In genomic region chr22:31230871-31231621, GRCh38 we compare ENCODE assay signal across 1 cellular context.
TF ChIP-seq lines count a peak whose summit lies in the region.

No MANE protein-coding gene starts in this region.

TF ChIP-seq in HepG2, 621 proteins besides CTCF, POLR2A, EP300 and RAD21 (continued from another document and continues in another):
- no peak for TF ChIP-seq BCL3 (CRISPR knock-in tag; IDR thresholded peaks at IDR 0.05)
- no peak for TF ChIP-seq HMG20B (CRISPR knock-in tag; conservative IDR thresholded peaks at IDR 0.05)
- TF ChIP-seq ZFP36L1 (CRISPR knock-in tag; IDR thresholded peaks at IDR 0.05): no peak
- TF ChIP-seq ZNF761 (CRISPR knock-in tag; conservative IDR thresholded peaks at IDR 0.05): no peak
- no peak for TF ChIP-seq JUND (CRISPR knock-in tag; IDR thresholded peaks at IDR 0.05)
- TF ChIP-seq, protein P1, sequence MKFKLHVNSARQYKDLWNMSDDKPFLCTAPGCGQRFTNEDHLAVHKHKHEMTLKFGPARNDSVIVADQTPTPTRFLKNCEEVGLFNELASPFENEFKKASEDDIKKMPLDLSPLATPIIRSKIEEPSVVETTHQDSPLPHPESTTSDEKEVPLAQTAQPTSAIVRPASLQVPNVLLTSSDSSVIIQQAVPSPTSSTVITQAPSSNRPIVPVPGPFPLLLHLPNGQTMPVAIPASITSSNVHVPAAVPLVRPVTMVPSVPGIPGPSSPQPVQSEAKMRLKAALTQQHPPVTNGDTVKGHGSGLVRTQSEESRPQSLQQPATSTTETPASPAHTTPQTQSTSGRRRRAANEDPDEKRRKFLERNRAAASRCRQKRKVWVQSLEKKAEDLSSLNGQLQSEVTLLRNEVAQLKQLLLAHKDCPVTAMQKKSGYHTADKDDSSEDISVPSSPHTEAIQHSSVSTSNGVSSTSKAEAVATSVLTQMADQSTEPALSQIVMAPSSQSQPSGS (CRISPR knock-in tag; IDR thresholded peaks at IDR 0.05): 0 out of 2 replicates have a peak, but pooled peaks have one; percentile 46
- TF ChIP-seq GRHL1 (CRISPR knock-in tag; conservative IDR thresholded peaks at IDR 0.05): no peak
- no peak for TF ChIP-seq TEAD3 (CRISPR knock-in tag; optimal IDR thresholded peaks at IDR 0.05; ENCODE audit: borderline replicate concordance)
- no peak for TF ChIP-seq ZNF431 (CRISPR knock-in tag; IDR thresholded peaks at IDR 0.05; ENCODE audit: borderline replicate concordance, low read depth)
- no peak for TF ChIP-seq ZNF33B (CRISPR knock-in tag; IDR thresholded peaks at IDR 0.05)
- no peak for TF ChIP-seq HINFP (CRISPR knock-in tag; IDR thresholded peaks at IDR 0.05; ENCODE audit: low read depth)
- no peak for TF ChIP-seq ARNTL (CRISPR knock-in tag; IDR thresholded peaks at IDR 0.05)
- TF ChIP-seq ZNF781 (CRISPR knock-in tag; IDR thresholded peaks at IDR 0.05; ENCODE audit: borderline replicate concordance, not compliant biosample characterization): no peak
- no peak for TF ChIP-seq PCBP2 (optimal IDR thresholded peaks at IDR 0.05; ENCODE audit: low read depth, low read length, poor library complexity, severe bottlenecking)
- no peak for TF ChIP-seq HDAC6 (IDR thresholded peaks at IDR 0.05; ENCODE audit: low read depth, low read length)
- TF ChIP-seq ZC3H13 (CRISPR knock-in tag; IDR thresholded peaks at IDR 0.05): no peak
- no peak for TF ChIP-seq HIVEP1 (CRISPR knock-in tag; IDR thresholded peaks at IDR 0.05)
- no peak for TF ChIP-seq ZBTB42 (CRISPR knock-in tag; IDR thresholded peaks at IDR 0.05)
- TF ChIP-seq PRDM4 (CRISPR knock-in tag; IDR thresholded peaks at IDR 0.05; ENCODE audit: borderline replicate concordance): no peak
- TF ChIP-seq ZNF784 (CRISPR knock-in tag; IDR thresholded peaks at IDR 0.05; ENCODE audit: borderline replicate concordance): no peak
- TF ChIP-seq, protein P2, sequence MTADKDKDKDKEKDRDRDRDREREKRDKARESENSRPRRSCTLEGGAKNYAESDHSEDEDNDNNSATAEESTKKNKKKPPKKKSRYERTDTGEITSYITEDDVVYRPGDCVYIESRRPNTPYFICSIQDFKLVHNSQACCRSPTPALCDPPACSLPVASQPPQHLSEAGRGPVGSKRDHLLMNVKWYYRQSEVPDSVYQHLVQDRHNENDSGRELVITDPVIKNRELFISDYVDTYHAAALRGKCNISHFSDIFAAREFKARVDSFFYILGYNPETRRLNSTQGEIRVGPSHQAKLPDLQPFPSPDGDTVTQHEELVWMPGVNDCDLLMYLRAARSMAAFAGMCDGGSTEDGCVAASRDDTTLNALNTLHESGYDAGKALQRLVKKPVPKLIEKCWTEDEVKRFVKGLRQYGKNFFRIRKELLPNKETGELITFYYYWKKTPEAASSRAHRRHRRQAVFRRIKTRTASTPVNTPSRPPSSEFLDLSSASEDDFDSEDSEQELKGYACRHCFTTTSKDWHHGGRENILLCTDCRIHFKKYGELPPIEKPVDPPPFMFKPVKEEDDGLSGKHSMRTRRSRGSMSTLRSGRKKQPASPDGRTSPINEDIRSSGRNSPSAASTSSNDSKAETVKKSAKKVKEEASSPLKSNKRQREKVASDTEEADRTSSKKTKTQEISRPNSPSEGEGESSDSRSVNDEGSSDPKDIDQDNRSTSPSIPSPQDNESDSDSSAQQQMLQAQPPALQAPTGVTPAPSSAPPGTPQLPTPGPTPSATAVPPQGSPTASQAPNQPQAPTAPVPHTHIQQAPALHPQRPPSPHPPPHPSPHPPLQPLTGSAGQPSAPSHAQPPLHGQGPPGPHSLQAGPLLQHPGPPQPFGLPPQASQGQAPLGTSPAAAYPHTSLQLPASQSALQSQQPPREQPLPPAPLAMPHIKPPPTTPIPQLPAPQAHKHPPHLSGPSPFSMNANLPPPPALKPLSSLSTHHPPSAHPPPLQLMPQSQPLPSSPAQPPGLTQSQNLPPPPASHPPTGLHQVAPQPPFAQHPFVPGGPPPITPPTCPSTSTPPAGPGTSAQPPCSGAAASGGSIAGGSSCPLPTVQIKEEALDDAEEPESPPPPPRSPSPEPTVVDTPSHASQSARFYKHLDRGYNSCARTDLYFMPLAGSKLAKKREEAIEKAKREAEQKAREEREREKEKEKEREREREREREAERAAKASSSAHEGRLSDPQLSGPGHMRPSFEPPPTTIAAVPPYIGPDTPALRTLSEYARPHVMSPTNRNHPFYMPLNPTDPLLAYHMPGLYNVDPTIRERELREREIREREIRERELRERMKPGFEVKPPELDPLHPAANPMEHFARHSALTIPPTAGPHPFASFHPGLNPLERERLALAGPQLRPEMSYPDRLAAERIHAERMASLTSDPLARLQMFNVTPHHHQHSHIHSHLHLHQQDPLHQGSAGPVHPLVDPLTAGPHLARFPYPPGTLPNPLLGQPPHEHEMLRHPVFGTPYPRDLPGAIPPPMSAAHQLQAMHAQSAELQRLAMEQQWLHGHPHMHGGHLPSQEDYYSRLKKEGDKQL (CRISPR knock-in tag; IDR thresholded peaks at IDR 0.05; ENCODE audit: low read depth): no peak
- no peak for TF ChIP-seq SRSF1 (optimal IDR thresholded peaks at IDR 0.05; ENCODE audit: low read depth, low read length)
- peak; percentile 23; the same call in 1 of the 2 replicates for TF ChIP-seq CEBPG (CRISPR knock-in tag; IDR thresholded peaks at IDR 0.05)
- peak; percentile 77; the same call in 1 of the 2 replicates for TF ChIP-seq HMGXB3 (CRISPR knock-in tag; IDR thresholded peaks at IDR 0.05; ENCODE audit: borderline replicate concordance)
- peak; percentile 52; the same call in 1 of the 2 replicates for TF ChIP-seq GFI1 (CRISPR knock-in tag; IDR thresholded peaks at IDR 0.05; ENCODE audit: borderline replicate concordance)
- TF ChIP-seq PCBP1 (IDR thresholded peaks at IDR 0.05; ENCODE audit: borderline replicate concordance, low read depth, low read length): no peak
- TF ChIP-seq, protein P3, sequence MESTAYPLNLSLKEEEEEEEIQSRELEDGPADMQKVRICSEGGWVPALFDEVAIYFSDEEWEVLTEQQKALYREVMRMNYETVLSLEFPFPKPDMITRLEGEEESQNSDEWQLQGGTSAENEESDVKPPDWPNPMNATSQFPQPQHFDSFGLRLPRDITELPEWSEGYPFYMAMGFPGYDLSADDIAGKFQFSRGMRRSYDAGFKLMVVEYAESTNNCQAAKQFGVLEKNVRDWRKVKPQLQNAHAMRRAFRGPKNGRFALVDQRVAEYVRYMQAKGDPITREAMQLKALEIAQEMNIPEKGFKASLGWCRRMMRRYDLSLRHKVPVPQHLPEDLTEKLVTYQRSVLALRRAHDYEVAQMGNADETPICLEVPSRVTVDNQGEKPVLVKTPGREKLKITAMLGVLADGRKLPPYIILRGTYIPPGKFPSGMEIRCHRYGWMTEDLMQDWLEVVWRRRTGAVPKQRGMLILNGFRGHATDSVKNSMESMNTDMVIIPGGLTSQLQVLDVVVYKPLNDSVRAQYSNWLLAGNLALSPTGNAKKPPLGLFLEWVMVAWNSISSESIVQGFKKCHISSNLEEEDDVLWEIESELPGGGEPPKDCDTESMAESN (CRISPR knock-in tag; conservative IDR thresholded peaks at IDR 0.05): no peak
- TF ChIP-seq, protein P4, sequence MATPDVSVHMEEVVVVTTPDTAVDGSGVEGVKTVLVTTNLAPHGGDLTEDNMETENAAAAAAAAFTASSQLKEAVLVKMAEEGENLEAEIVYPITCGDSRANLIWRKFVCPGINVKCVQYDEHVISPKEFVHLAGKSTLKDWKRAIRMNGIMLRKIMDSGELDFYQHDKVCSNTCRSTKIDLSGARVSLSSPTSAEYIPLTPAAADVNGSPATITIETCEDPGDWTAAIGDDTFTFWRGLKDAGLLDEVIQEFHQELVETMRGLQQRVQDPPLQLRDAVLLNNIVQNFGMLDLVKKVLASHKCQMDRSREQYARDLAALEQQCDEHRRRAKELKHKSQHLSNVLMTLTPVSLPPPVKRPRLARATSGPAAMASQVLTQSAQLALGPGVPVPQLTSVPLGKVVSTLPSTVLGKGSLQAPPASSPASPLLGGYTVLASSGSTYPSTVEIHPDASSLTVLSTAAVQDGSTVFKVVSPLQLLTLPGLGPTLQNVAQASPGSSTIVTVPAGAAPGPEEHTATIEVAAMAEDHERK (CRISPR knock-in tag; IDR thresholded peaks at IDR 0.05; ENCODE audit: low read depth): no peak
- TF ChIP-seq IKZF4 (CRISPR knock-in tag; IDR thresholded peaks at IDR 0.05; ENCODE audit: borderline replicate concordance, low read depth, not compliant biosample characterization): no peak
